33 cellular contexts compared by ENCODE assay signal in the genomic region with DNA sequence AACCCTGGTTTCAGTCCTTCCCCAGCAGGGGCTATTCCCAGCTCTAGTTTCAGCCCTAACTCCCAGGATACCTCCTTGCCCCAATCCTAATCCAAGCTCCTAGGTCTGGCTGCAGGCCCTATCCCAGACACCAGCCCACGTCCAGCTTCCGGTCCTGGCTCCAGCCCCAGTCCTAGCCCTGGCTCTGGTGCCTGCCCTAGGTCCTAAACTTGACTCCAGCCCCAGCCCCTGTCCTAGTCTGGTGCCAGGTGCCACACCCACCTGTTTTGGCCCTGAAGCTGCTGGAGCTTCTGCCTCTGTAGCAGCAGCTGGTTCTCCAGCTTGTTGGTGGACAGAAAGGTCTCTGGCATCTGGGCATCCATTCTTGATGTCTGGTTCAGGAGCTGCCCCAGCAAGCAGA. TPM values are rescaled to one million over a fixed set of nuclear protein-coding genes. Genes with fewer than 3 reads are reported as not detected.
"Had no signal": no experiment of that assay in that cellular context is flagged by ENCODE, and none has a peak within 500 bp of the region (broad histone marks: within the 10 kb centered on the region; RNA-seq: fewer than 3 reads in every experiment).

No MANE protein-coding gene starts in this region.

- H3K4me1 Mint-ChIP-seq: activated CD8-positive, alpha-beta memory T cell treated with anti-CD3 and anti-CD28 coated beads, Interleukin-2, amount 10 ng/mL, durations not matched to agents 7 days and 5 days had no signal

- H3K27ac Mint-ChIP-seq: activated CD4-positive, alpha-beta memory T cell treated with anti-CD3 and anti-CD28 coated beads, Interleukin-2, amount 10 ng/mL, durations not matched to agents 7 days and 5 days; activated CD8-positive, alpha-beta memory T cell treated with anti-CD3 and anti-CD28 coated beads, Interleukin-2, amount 10 ng/mL, durations not matched to agents 7 days and 5 days; activated naive CD4-positive, alpha-beta T cell treated with anti-CD3 and anti-CD28 coated beads, Interleukin-2, amount 10 ng/mL, durations not matched to agents 7 days and 5 days; activated naive CD8-positive, alpha-beta T cell; activated naive CD8-positive, alpha-beta T cell treated with anti-CD3 and anti-CD28 coated beads, Interleukin-2, amount 50 U/mL, for 24 hours had no signal

- H3K4me2 ChIP-seq: KMS-11, PC-9 had no signal

- H3K36me3 ChIP-seq: brain microvascular endothelial cell, cardiac muscle cell, WERI-Rb-1 had no signal

- DNase-seq: activated CD4-positive, alpha-beta memory T cell treated with anti-CD3 and anti-CD28 coated beads, Interleukin-2, amount 10 ng/mL, durations not matched to agents 7 days and 5 days; activated CD4-positive, alpha-beta T cell treated with anti-CD3 and anti-CD28 coated beads for 1 hour; activated CD4-positive, alpha-beta T cell treated with anti-CD3 and anti-CD28 coated beads for 48 hours; activated CD4-positive, CD25-positive, alpha-beta regulatory T cell; activated CD8-positive, alpha-beta memory T cell treated with anti-CD3 and anti-CD28 coated beads for 24 hours; activated CD8-positive, alpha-beta memory T cell treated with anti-CD3 and anti-CD28 coated beads, Interleukin-2, amount 10 ng/mL, durations not matched to agents 7 days and 5 days; activated CD8-positive, alpha-beta memory T cell treated with anti-CD3 and anti-CD28 coated beads, Interleukin-2, amount 50 U/mL, for 48 hours; activated effector memory CD4-positive, alpha-beta T cell treated with Interleukin-2 at 50 U/mL for 16 hours; activated naive CD4-positive, alpha-beta T cell treated with anti-CD3 and anti-CD28 coated beads, Interleukin-2, amount 10 ng/mL, durations not matched to agents 7 days and 5 days; activated naive CD8-positive, alpha-beta T cell treated with anti-CD3 and anti-CD28 coated beads, Interleukin-2, amount 50 U/mL, for 24 hours; activated T-cell treated with anti-CD3 and anti-CD28 coated beads, Interleukin-2, amount 50 U/mL, for 48 hours; anterior cingulate cortex; brain microvascular endothelial cell; NCI-H1048; NCI-H1105 treated with DMSO at 0.1 percent for 48 hours; NCI-H1436; NCI-H1694; NCI-H2029; NCI-H345; NCI-H524 treated with DMSO at 0.1 percent for 48 hours; NK-92 treated with Interleukin-12 subunit alpha and Interleukin-12 subunit beta, amount 100 ng/mL, for 24 hours; PC-9; SW 1271; T-helper 1 cell; T-helper 2 cell; T-helper 9 cell; WERI-Rb-1 had no signal

- H3K4me3 Mint-ChIP-seq: activated CD4-positive, alpha-beta memory T cell treated with anti-CD3 and anti-CD28 coated beads, Interleukin-2, amount 10 ng/mL, durations not matched to agents 7 days and 5 days; activated CD8-positive, alpha-beta memory T cell treated with anti-CD3 and anti-CD28 coated beads, Interleukin-2, amount 10 ng/mL, durations not matched to agents 7 days and 5 days; activated naive CD4-positive, alpha-beta T cell treated with anti-CD3 and anti-CD28 coated beads, Interleukin-2, amount 10 ng/mL, durations not matched to agents 7 days and 5 days; activated naive CD8-positive, alpha-beta T cell; activated naive CD8-positive, alpha-beta T cell treated with anti-CD3 and anti-CD28 coated beads, Interleukin-2, amount 50 U/mL, for 24 hours had no signal

- H2AFZ ChIP-seq: PC-9 had no signal

- H3K27ac ChIP-seq: brain microvascular endothelial cell, cardiac muscle cell, KMS-11, PC-9, RWPE1, WERI-Rb-1 had no signal

- H3K4me3 ChIP-seq: cardiac muscle cell, PC-9 had no signal

- H3K9me3 Mint-ChIP-seq: activated CD4-positive, alpha-beta memory T cell treated with anti-CD3 and anti-CD28 coated beads, Interleukin-2, amount 10 ng/mL, durations not matched to agents 7 days and 5 days; activated naive CD4-positive, alpha-beta T cell treated with anti-CD3 and anti-CD28 coated beads, Interleukin-2, amount 10 ng/mL, durations not matched to agents 7 days and 5 days; activated naive CD8-positive, alpha-beta T cell treated with anti-CD3 and anti-CD28 coated beads, Interleukin-2, amount 50 U/mL, for 24 hours had no signal

- H3K36me3 Mint-ChIP-seq: activated CD8-positive, alpha-beta memory T cell treated with anti-CD3 and anti-CD28 coated beads, Interleukin-2, amount 10 ng/mL, durations not matched to agents 7 days and 5 days; activated naive CD4-positive, alpha-beta T cell treated with anti-CD3 and anti-CD28 coated beads, Interleukin-2, amount 10 ng/mL, durations not matched to agents 7 days and 5 days; activated naive CD8-positive, alpha-beta T cell had no signal

RNA-seq across cellular contexts. Expression of gene ANGPT4, which starts 28.1 kb away (rescaled TPM):
- total RNA-seq: activated CD4-positive, alpha-beta memory T cell treated with anti-CD3 and anti-CD28 coated beads, Interleukin-2, amount 10 ng/mL, durations not matched to agents 7 days and 5 days; activated CD8-positive, alpha-beta memory T cell treated with anti-CD3 and anti-CD28 coated beads, Interleukin-2, amount 10 ng/mL, durations not matched to agents 7 days and 5 days; LHCN-M2; NCI-H460; PC-9 had no signal
